Comparison of ENCODE assay signal across 8 cellular contexts in the genomic region with DNA sequence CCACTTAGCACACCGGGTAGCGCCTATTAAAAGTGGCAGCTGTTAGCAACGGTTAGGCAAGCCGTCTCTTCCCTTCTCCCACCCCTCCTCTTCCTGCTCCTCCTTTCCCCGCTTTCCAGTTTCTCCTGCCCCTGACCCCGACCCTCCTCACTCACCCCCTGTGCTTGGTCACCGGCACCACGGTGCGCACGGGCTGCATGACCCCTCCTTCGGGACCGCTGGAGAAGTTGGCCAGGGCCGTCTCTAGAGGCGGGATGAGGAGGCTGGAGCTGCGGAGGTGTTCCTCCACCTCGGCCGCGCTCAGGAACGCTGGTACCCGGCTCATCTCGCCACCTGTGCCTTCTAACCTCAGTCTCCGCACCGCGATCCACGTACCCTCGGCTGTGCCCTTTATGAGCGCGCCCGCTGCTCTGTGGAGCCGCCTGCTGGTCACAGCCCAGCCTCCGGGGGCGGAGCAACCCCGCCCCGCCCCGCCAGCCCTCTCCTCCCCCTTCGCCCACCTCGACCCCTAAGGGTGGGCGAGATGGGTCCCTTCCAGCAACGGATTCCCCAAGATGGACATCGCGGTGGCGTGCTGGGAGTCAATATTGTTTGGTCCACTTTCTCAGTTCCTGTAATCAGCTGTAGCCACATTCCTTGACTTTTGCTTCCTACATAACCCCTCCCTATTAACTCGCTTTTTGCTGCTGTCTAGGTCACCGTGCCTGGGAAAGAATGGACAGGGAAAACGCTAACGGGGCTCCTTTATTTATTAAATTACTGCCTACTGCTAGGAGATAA. TPM values are rescaled to one million over a fixed set of nuclear protein-coding genes. Genes with fewer than 3 reads are reported as not detected.
A peak's percentile ranks its signal among the peaks of the same experiment; 100 is the strongest.
DNase-seq lines count a peak whose midpoint lies in the region; ATAC-seq and TF ChIP-seq lines count a peak whose summit lies in the region.

TSS of gene CRYM (minus strand) at position 364 of the 780 bp plus-strand sequence. CDS start at position 325, 39 bp downstream.

- H3K36me3 Mint-ChIP-seq in activated naive CD4-positive, alpha-beta T cell treated with anti-CD3 and anti-CD28 coated beads for 36 hours (ENCODE audit: low read depth) = no peaks in the 10 kb centered on the region
- H3K36me3 Mint-ChIP-seq in progenitor cell of endocrine pancreas (ENCODE audit: insufficient read depth) (no peaks in the 10 kb centered on the region), immature natural killer cell (no peaks in the 10 kb centered on the region)

- no peak within 1 kb of the TSS for H3K27ac Mint-ChIP-seq in activated naive CD4-positive, alpha-beta T cell treated with anti-CD3 and anti-CD28 coated beads for 36 hours
- H3K27ac Mint-ChIP-seq in progenitor cell of endocrine pancreas (no peak within 1 kb of the TSS), immature natural killer cell (no peak within 1 kb of the TSS)

- peaks cover 0 to 24% (median 5%) of the 10 kb centered on the region in 12 donors for H3K4me1 ChIP-seq in heart left ventricle

- intact Hi-C loops in activated naive CD4-positive, alpha-beta T cell treated with anti-CD3 and anti-CD28 coated beads for 36 hours (cut with micrococcal nuclease) = loop anchor here (1.0 kb wide), 2 partner anchors 22 to 90 kb away; no protein-coding TSS in a partner anchor
- intact Hi-C loops in heart left ventricle (cut with DNase I) = loop anchor here in 3 of 10 donors (1.0 to 5.0 kb wide), 3 partner anchors 13 to 121 kb away; partner anchors contain the start of gene LDAF1 (in 1 of the 3)

- H3K36me3 ChIP-seq in heart left ventricle = peaks cover 0 to 18% (median 0%) of the 10 kb centered on the region in 9 donors

- TF ChIP-seq CTCF in heart left ventricle (IDR thresholded peaks at IDR 0.05) (peak; percentile 65 to 90 (median 78)), progenitor cell of endocrine pancreas (IDR thresholded peaks at IDR 0.05; ENCODE audit: unreplicated experiment) (peak; percentile 94)

- no peaks in the 10 kb centered on the region for H3K9me3 Mint-ChIP-seq in activated naive CD4-positive, alpha-beta T cell treated with anti-CD3 and anti-CD28 coated beads for 36 hours
- H3K9me3 Mint-ChIP-seq in progenitor cell of endocrine pancreas (ENCODE audit: low read depth) (peaks cover 4% of the 10 kb centered on the region), immature natural killer cell (no peaks in the 10 kb centered on the region)

- peak within 1 kb of the TSS; percentile 28 to 93 (median 82) for H3K27ac ChIP-seq in heart left ventricle

- H3K27me3 ChIP-seq in heart left ventricle = peaks cover 0 to 54% (median 7%) of the 10 kb centered on the region in 9 donors

- H3K4me3 Mint-ChIP-seq in activated naive CD4-positive, alpha-beta T cell treated with anti-CD3 and anti-CD28 coated beads for 36 hours = peak within 1 kb of the TSS; percentile 38
- H3K4me3 Mint-ChIP-seq in progenitor cell of endocrine pancreas (ENCODE audit: low read depth) = peak within 1 kb of the TSS; percentile 73
- H3K4me3 Mint-ChIP-seq in immature natural killer cell = peak within 1 kb of the TSS in 1 of 5 donors; percentile 36

- H3K4me1 Mint-ChIP-seq in activated naive CD4-positive, alpha-beta T cell treated with anti-CD3 and anti-CD28 coated beads for 36 hours (ENCODE audit: low read depth) = peaks cover 3% of the 10 kb centered on the region
- H3K4me1 Mint-ChIP-seq in progenitor cell of endocrine pancreas (ENCODE audit: low read depth) (peaks cover 1% of the 10 kb centered on the region), immature natural killer cell (no peaks in the 10 kb centered on the region)

- ATAC-seq in HG02678 (IDR thresholded peaks at IDR 0.05; ENCODE audit: unreplicated experiment) (peak; percentile 73), heart left ventricle (peak; percentile 87 to 96 (median 93)), GM18870 (IDR thresholded peaks at IDR 0.05; ENCODE audit: unreplicated experiment) (no peak)

- TF ChIP-seq POLR2A in heart left ventricle (IDR thresholded peaks at IDR 0.05) = peak in 1 of 2 donors; percentile 68

- H3K4me3 ChIP-seq in heart left ventricle = peak within 1 kb of the TSS; percentile 24 to 93 (median 64)

- no peaks in the 10 kb centered on the region for H3K9me3 ChIP-seq in heart left ventricle

- 1% methylated on average over 26 to 46 of the region's 46 CpGs for WGBS in heart left ventricle, 4 donors

- CTCF ChIA-PET in activated naive CD4-positive, alpha-beta T cell treated with anti-CD3 and anti-CD28 coated beads for 36 hours (lab: Charles Lee) = interaction anchor here (0.7 to 1.3 kb wide), 6 partner anchors 90 to 1060 kb away, joined by 3 to 5 read pairs (median 4); partner anchors contain the start of gene LDAF1

- H3K27me3 Mint-ChIP-seq in activated naive CD4-positive, alpha-beta T cell treated with anti-CD3 and anti-CD28 coated beads for 36 hours (ENCODE audit: low read depth) = peaks cover 62% of the 10 kb centered on the region
- H3K27me3 Mint-ChIP-seq in progenitor cell of endocrine pancreas (peaks cover 32% of the 10 kb centered on the region), immature natural killer cell (ENCODE audit: low read depth in 3 of 3) (peaks cover 13 to 17% (median 17%) of the 10 kb centered on the region in 3 donors)

- DNase-seq in EL (peak; percentile 22), NCI-H774 (lab: John Stamatoyannopoulos, UW) (peak; percentile 56), heart left ventricle (peak; percentile 65 to 82 (median 66)), progenitor cell of endocrine pancreas (ENCODE audit: low spot score, unreplicated experiment) (peak; percentile 67), immature natural killer cell (no peak)
- peak; percentile 69 for DNase-seq in activated naive CD4-positive, alpha-beta T cell treated with anti-CD3 and anti-CD28 coated beads for 36 hours

RNA-seq across cellular contexts. Expression of gene CRYM, which starts in this region (rescaled TPM):
- not detected for total RNA-seq in activated naive CD4-positive, alpha-beta T cell treated with anti-CD3 and anti-CD28 coated beads for 36 hours
- total RNA-seq in heart left ventricle = 100 to 1,000 TPM in 6 of 9 donors, 10 to 100 TPM in 3; 41.0 to 267 (median 116) TPM
- polyA plus RNA-seq in heart left ventricle = 10 to 100 TPM; 63.5 to 80.2 TPM
- 9.3 and 10.5 TPM in 2 replicates for total RNA-seq in progenitor cell of endocrine pancreas
- polyA plus RNA-seq in immature natural killer cell = not detected

Comparison
In these comparisons a context has a peak if more than half of its experiments do, and no peak if none do; other contexts are left out.
1. RNA of gene CRYM (total RNA-seq): 41.0 to 267 TPM in heart left ventricle and 9.3 to 10.5 TPM in progenitor cell of endocrine pancreas; not detected in activated naive CD4-positive, alpha-beta T cell treated with anti-CD3 and anti-CD28 coated beads for 36 hours; every median in the first group is over 10 times any median in the second.
2. RNA of gene CRYM (polyA plus RNA-seq): 63.5 to 80.2 TPM in heart left ventricle; not detected in immature natural killer cell; every median in the first group is over 10 times any median in the second.
3. Peak in DNase-seq in activated naive CD4-positive, alpha-beta T cell treated with anti-CD3 and anti-CD28 coated beads for 36 hours; RNA of the gene not detected or under 1 TPM.
4. DNase-seq: peak in EL (single experiment), NCI-H774 (single experiment), heart left ventricle (5 of 5) and progenitor cell of endocrine pancreas (single experiment); none in immature natural killer cell (0 of 3).